In the genomic region with DNA sequence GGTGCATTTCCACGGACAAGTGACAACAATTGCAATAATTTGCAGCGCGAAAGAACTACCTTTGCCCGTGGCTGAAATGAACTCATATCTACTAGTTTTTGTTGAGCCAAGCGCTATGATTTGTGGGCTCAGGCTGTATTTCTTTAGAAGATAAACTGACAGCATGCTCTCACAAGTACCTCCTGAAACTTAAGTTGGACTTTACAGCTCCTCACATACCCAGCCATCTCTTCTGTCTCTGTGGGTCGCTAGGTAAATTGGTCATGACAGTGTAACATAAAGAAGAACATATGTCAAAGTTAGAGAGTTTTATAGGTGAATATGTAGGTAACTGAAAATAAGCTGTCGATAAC, we compare ENCODE assay signal across 8 cellular contexts. TPM values are rescaled to one million over a fixed set of nuclear protein-coding genes. Genes with fewer than 3 reads are reported as not detected.
DNase-seq lines count a peak whose midpoint lies in the region; ATAC-seq and TF ChIP-seq lines count a peak whose summit lies in the region.

No MANE protein-coding gene starts in this region.

- no peaks in the 10 kb centered on the region for H3K4me1 ChIP-seq in HEK293 (ENCODE audit: control insufficient read depth, insufficient read depth, low read length)

- H3K27ac Mint-ChIP-seq in T-helper 17 cell, result peak overlapping the region; percentile 79

- peaks cover 22% of the 10 kb centered on the region for H3K4me1 Mint-ChIP-seq in T-helper 17 cell

- peaks cover 0 to 10% of the 10 kb centered on the region in 2 experiments; a peak in 1 of 3 replicates for H3K36me3 ChIP-seq in HEK293 (ENCODE audit: control insufficient read depth in 2 of 2, insufficient read depth in 1 of 2, low read length in 2 of 2)

- H3K9me3 ChIP-seq in HEK293 (ENCODE audit: control insufficient read depth, insufficient read depth, low read depth, low read length) (no peaks in the 10 kb centered on the region), T-helper 17 cell (ENCODE audit: control insufficient read depth, low read length, poor library complexity, severe bottlenecking) (no peaks in the 10 kb centered on the region)

- no peak overlapping the region for H3K27ac ChIP-seq in HEK293 (ENCODE audit: extremely low read depth, low read depth, low read length)
- peak overlapping the region in 16 of 21 experiments; percentile 61 to 92 (median 79) for H3K27ac ChIP-seq in skin epidermis

- CTCF ChIA-PET in HEK293 (lab: Yijun Ruan, JAX), result interaction anchor here (0.8 kb wide), 1 partner anchor 1026 kb away, joined by 4 read pairs; no protein-coding TSS in a partner anchor

- H3K4me3 Mint-ChIP-seq in T-helper 17 cell, result peak overlapping the region; percentile 98

- H3K27me3 Mint-ChIP-seq in T-helper 17 cell, result no peaks in the 10 kb centered on the region

- intact Hi-C loops in left ventricle myocardium superior (cut with micrococcal nuclease), result no loop called here

- no peak for TF ChIP-seq CTCF in GM12865 (IDR thresholded peaks at IDR 0.05; ENCODE audit: insufficient read depth, low read depth, low read length, missing control alignments)
- no peak for TF ChIP-seq CTCF in HEK293 (tag by site-specific recombination; IDR thresholded peaks at IDR 0.05)

- H3K4me3 ChIP-seq in GM12865 (ENCODE audit: low read depth, low read length) (peak overlapping the region; percentile 84), HEK293 (ENCODE audit: low read depth, low read length) (peak overlapping the region; percentile 88), skin epidermis (peak overlapping the region; percentile 66 to 100 (median 89))

- DNase-seq in GM12865 (ENCODE audit: low read depth) (peak; percentile 11), T-helper 17 cell (no peak), left ventricle myocardium superior (no peak), NCI-H2107 treated with DMSO at 0.1 percent for 48 hours (lab: John Stamatoyannopoulos, UW; ENCODE audit: unreplicated experiment) (no peak), NOMO-1 treated with dmso at 0.1 percent for 144 hours (lab: John Stamatoyannopoulos, UW; ENCODE audit: unreplicated experiment) (no peak)

- ATAC-seq in T-helper 17 cell, result no peak
- ATAC-seq in left ventricle myocardium superior, result peak; percentile 8
- no peak for ATAC-seq in HG03139 (IDR thresholded peaks at IDR 0.05; ENCODE audit: unreplicated experiment)

- POLR2A ChIA-PET in HEK293 (lab: Yijun Ruan, JAX), result no interaction called here

- H3K36me3 Mint-ChIP-seq in T-helper 17 cell (ENCODE audit: low read depth), result peaks cover 3% of the 10 kb centered on the region

TF ChIP-seq in HEK293, 187 proteins besides CTCF, POLR2A, EP300 and RAD21 (continues in another document):
- TF ChIP-seq, protein P1, sequence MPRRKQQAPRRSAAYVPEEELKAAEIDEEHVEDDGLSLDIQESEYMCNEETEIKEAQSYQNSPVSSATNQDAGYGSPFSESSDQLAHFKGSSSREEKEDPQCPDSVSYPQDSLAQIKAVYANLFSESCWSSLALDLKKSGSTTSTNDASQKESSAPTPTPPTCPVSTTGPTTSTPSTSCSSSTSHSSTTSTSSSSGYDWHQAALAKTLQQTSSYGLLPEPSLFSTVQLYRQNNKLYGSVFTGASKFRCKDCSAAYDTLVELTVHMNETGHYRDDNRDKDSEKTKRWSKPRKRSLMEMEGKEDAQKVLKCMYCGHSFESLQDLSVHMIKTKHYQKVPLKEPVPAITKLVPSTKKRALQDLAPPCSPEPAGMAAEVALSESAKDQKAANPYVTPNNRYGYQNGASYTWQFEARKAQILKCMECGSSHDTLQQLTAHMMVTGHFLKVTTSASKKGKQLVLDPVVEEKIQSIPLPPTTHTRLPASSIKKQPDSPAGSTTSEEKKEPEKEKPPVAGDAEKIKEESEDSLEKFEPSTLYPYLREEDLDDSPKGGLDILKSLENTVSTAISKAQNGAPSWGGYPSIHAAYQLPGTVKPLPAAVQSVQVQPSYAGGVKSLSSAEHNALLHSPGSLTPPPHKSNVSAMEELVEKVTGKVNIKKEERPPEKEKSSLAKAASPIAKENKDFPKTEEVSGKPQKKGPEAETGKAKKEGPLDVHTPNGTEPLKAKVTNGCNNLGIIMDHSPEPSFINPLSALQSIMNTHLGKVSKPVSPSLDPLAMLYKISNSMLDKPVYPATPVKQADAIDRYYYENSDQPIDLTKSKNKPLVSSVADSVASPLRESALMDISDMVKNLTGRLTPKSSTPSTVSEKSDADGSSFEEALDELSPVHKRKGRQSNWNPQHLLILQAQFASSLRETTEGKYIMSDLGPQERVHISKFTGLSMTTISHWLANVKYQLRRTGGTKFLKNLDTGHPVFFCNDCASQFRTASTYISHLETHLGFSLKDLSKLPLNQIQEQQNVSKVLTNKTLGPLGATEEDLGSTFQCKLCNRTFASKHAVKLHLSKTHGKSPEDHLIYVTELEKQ (tag by site-specific recombination; IDR thresholded peaks at IDR 0.05; ENCODE audit: borderline replicate concordance), result no peak
- TF ChIP-seq WT1 (tag by site-specific recombination; IDR thresholded peaks at IDR 0.05), result no peak
- no peak for TF ChIP-seq ZFP41 (tag by site-specific recombination; IDR thresholded peaks at IDR 0.05; ENCODE audit: borderline replicate concordance)
- TF ChIP-seq ZNF624 (tag by site-specific recombination; IDR thresholded peaks at IDR 0.05), result no peak
- no peak for TF ChIP-seq ZEB2 (tag by site-specific recombination; IDR thresholded peaks at IDR 0.05)
- TF ChIP-seq ZNF266 (tag by site-specific recombination; IDR thresholded peaks at IDR 0.05; ENCODE audit: low read depth), result no peak
- TF ChIP-seq, protein P2, sequence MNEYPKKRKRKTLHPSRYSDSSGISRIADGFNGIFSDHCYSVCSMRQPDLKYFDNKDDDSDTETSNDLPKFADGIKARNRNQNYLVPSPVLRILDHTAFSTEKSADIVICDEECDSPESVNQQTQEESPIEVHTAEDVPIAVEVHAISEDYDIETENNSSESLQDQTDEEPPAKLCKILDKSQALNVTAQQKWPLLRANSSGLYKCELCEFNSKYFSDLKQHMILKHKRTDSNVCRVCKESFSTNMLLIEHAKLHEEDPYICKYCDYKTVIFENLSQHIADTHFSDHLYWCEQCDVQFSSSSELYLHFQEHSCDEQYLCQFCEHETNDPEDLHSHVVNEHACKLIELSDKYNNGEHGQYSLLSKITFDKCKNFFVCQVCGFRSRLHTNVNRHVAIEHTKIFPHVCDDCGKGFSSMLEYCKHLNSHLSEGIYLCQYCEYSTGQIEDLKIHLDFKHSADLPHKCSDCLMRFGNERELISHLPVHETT (tag by site-specific recombination; IDR thresholded peaks at IDR 0.05), result no peak
- TF ChIP-seq, protein P3, sequence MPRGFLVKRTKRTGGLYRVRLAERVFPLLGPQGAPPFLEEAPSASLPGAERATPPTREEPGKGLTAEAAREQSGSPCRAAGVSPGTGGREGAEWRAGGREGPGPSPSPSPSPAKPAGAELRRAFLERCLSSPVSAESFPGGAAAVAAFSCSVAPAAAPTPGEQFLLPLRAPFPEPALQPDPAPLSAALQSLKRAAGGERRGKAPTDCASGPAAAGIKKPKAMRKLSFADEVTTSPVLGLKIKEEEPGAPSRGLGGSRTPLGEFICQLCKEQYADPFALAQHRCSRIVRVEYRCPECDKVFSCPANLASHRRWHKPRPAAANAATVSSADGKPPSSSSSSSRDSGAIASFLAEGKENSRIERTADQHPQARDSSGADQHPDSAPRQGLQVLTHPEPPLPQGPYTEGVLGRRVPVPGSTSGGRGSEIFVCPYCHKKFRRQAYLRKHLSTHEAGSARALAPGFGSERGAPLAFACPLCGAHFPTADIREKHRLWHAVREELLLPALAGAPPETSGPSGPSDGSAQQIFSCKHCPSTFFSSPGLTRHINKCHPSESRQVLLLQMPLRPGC (tag by site-specific recombination; IDR thresholded peaks at IDR 0.05), result no peak
- no peak for TF ChIP-seq EGR2 (tag by site-specific recombination; IDR thresholded peaks at IDR 0.05; ENCODE audit: low read depth)
- no peak for TF ChIP-seq ZNF747 (tag by site-specific recombination; IDR thresholded peaks at IDR 0.05)
- TF ChIP-seq, protein P4, sequence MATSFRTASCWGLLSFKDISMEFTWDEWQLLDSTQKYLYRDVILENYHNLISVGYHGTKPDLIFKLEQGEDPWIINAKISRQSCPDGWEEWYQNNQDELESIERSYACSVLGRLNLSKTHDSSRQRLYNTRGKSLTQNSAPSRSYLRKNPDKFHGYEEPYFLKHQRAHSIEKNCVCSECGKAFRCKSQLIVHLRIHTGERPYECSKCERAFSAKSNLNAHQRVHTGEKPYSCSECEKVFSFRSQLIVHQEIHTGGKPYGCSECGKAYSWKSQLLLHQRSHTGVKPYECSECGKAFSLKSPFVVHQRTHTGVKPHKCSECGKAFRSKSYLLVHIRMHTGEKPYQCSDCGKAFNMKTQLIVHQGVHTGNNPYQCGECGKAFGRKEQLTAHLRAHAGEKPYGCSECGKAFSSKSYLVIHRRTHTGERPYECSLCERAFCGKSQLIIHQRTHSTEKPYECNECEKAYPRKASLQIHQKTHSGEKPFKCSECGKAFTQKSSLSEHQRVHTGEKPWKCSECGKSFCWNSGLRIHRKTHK (tag by site-specific recombination; IDR thresholded peaks at IDR 0.05), result no peak
- TF ChIP-seq, protein P5, sequence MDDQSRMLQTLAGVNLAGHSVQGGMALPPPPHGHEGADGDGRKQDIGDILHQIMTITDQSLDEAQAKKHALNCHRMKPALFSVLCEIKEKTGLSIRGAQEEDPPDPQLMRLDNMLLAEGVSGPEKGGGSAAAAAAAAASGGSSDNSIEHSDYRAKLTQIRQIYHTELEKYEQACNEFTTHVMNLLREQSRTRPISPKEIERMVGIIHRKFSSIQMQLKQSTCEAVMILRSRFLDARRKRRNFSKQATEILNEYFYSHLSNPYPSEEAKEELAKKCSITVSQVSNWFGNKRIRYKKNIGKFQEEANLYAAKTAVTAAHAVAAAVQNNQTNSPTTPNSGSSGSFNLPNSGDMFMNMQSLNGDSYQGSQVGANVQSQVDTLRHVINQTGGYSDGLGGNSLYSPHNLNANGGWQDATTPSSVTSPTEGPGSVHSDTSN (CRISPR knock-in tag; IDR thresholded peaks at IDR 0.05), result no peak

RNA-seq across cellular contexts. Expression of a gene that starts 0.8 kb away (rescaled TPM):
- total RNA-seq in T-helper 17 cell, result 10 to 100 TPM; 20.2 to 25.7 TPM
- 21.8 TPM for total RNA-seq in left ventricle myocardium superior

RNA-seq across cellular contexts. Expression of a gene that starts 53.3 kb away (rescaled TPM):
- total RNA-seq in T-helper 17 cell (under 1 TPM in 1 of 2 donors, not detected in 1; 0.50 TPM), left ventricle myocardium superior (54.3 TPM)

Comparison
In these comparisons a context has a peak if more than half of its experiments do, and no peak if none do; other contexts are left out.
1. RNA of a gene that starts 53.3 kb away (total RNA-seq): 54.3 TPM in left ventricle myocardium superior (single experiment); 0.50 TPM in T-helper 17 cell; every median in the first group is over 10 times any median in the second.
2. Peak in every context shown above with its lines, with median percentiles within 50 percentile points of each other: H3K4me3 ChIP-seq.